24 cellular contexts compared by ENCODE assay signal in the genomic region with DNA sequence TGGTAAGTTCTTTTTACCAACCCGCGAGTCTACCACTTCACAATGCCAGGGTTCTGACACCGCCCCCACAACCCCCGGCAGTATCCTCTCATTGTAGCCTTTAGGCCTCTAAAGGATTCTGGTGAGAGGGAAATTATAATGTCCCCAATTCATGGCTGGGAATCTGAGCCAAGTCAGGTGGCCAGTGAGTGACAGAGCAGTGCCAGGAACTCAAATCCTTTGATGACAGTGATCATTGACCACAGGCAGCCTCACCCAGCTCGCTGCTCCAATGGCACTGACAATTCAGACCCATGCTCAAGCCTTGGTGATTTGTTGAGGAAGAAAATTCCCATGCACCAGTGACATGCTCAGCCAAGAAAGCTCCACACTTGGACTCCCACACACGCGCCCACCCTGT.
"Had no signal": no experiment of that assay in that cellular context is flagged by ENCODE, and none has a peak within 500 bp of the region (broad histone marks: within the 10 kb centered on the region; RNA-seq: fewer than 3 reads in every experiment).

No MANE protein-coding gene starts in this region.

- H3K27ac Mint-ChIP-seq: activated CD8-positive, alpha-beta T cell treated with anti-CD3 and anti-CD28 coated beads for 36 hours; activated naive CD8-positive, alpha-beta T cell treated with anti-CD3 and anti-CD28 coated beads, Interleukin-2, amount 10 ng/mL, durations not matched to agents 7 days and 5 days; T-helper 1 cell treated with Interleukin-12 subunit alpha and Interleukin-12 subunit beta and Interleukin-4 antibody, amounts not matched to agents 30 μg/mL and 1 μg/mL, for 36 hours had no signal

- H3K27me3 Mint-ChIP-seq: activated CD8-positive, alpha-beta T cell treated with anti-CD3 and anti-CD28 coated beads for 36 hours had no signal

- H3K9me3 ChIP-seq: adrenal gland, SJSA1 had no signal

- DNase-seq: activated CD4-positive, alpha-beta T cell treated with anti-CD3 and anti-CD28 coated beads for 4 hours; activated CD8-positive, alpha-beta memory T cell treated with anti-CD3 and anti-CD28 coated beads, Interleukin-2, amount 50 U/mL, for 48 hours; activated CD8-positive, alpha-beta T cell treated with anti-CD3 and anti-CD28 coated beads for 36 hours; activated naive CD4-positive, alpha-beta T cell treated with anti-CD3 and anti-CD28 coated beads, Interleukin-2, amount 50 U/mL, for 16 hours; activated naive CD8-positive, alpha-beta T cell treated with anti-CD3 and anti-CD28 coated beads, Interleukin-2, amount 10 ng/mL, durations not matched to agents 7 days and 5 days; activated T-cell treated with anti-CD3 and anti-CD28 coated beads, Interleukin-2, amount 50 U/mL, for 1 hour; adrenal gland; Kasumi-1; NCI-H1048; NCI-H146; NCI-H187 treated with DMSO at 0.1 percent for 48 hours; NCI-H2171; NCI-H226; NCI-H526; NCI-H774; NK-92 treated with Interleukin-12 subunit alpha and Interleukin-12 subunit beta, amount 100 ng/mL, for 24 hours; PC-3; SHP77; SW 1271 had no signal

- FAIRE-seq: RCC 7860 had no signal

- H3K27ac ChIP-seq: adrenal gland, SJSA1 had no signal

- H3K4me3 ChIP-seq: adrenal gland, SJSA1 had no signal

- H3K27me3 ChIP-seq: adrenal gland, SJSA1 had no signal

- H3K4me3 Mint-ChIP-seq: activated CD8-positive, alpha-beta T cell treated with anti-CD3 and anti-CD28 coated beads for 36 hours; activated naive CD8-positive, alpha-beta T cell treated with anti-CD3 and anti-CD28 coated beads, Interleukin-2, amount 10 ng/mL, durations not matched to agents 7 days and 5 days; T-helper 1 cell treated with Interleukin-12 subunit alpha and Interleukin-12 subunit beta and Interleukin-4 antibody, amounts not matched to agents 30 μg/mL and 1 μg/mL, for 36 hours had no signal

- H3K9me3 Mint-ChIP-seq: activated CD8-positive, alpha-beta T cell treated with anti-CD3 and anti-CD28 coated beads for 36 hours had no signal

- ATAC-seq: activated CD4-positive, CD25-positive, alpha-beta regulatory T cell treated with anti-CD3 and anti-CD28 coated beads, Interleukin-2, amount 50 U/mL, for 24 hours; activated CD8-positive, alpha-beta T cell treated with anti-CD3 and anti-CD28 coated beads for 36 hours; PC-3; SK-N-SH treated with all-trans-retinoic acid at 6 μM for 48 hours had no signal

- H3K36me3 ChIP-seq: adrenal gland, SJSA1 had no signal
